ENCODE assay signal across 8 cellular contexts in the genomic region with DNA sequence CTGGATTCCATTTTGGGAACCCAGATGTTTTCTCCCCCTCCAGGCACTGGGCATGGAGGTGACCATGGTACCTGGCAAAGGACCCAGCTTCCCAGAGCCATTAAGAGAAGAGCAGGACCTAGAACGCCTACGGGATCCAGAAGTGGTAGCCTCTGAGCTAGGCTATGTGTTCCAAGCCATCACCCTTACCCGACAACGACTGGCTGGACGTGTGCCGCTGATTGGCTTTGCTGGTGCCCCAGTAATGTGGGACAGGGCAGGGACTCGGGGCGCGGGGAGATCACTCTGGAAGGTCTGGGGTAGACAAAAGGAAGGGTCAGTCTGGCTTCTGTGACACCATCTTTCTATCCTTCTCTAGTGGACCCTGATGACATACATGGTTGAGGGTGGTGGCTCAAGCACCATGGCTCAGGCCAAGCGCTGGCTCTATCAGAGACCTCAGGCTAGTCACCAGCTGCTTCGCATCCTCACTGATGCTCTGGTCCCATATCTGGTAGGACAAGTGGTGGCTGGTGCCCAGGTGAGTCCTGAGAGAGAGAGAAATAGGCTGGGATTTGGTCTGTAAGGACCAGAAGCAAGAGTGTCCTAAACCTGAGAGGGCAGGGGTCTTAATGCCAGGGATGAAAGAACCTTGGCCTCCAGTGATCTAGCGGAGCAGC. TPM values are rescaled to one million over a fixed set of nuclear protein-coding genes. Genes with fewer than 3 reads are reported as not detected.
DNase-seq lines count a peak whose midpoint lies in the region; ATAC-seq and TF ChIP-seq lines count a peak whose summit lies in the region.

No MANE protein-coding gene starts in this region.

- H2AFZ ChIP-seq in SU-DHL-6 (ENCODE audit: low read depth, low read length, severe bottlenecking) = no peak overlapping the region

- H3K79me2 ChIP-seq in SU-DHL-6 (ENCODE audit: insufficient read depth, low read length) = no peaks in the 10 kb centered on the region

- H3K9me3 ChIP-seq in SU-DHL-6 (ENCODE audit: insufficient read depth, low read length) = no peaks in the 10 kb centered on the region

- H3K4me3 ChIP-seq in SU-DHL-6 (ENCODE audit: insufficient read depth, low read length, poor library complexity, severe bottlenecking) (no peak overlapping the region), fibroblast of the aortic adventitia (ENCODE audit: low read depth, low read length) (peak overlapping the region; percentile 87)

- H3K9me2 ChIP-seq in SU-DHL-6 (replicated peaks; ENCODE audit: insufficient read depth, low read length) = no peaks in the 10 kb centered on the region

- H4K20me1 ChIP-seq in SU-DHL-6 (ENCODE audit: low read depth, low read length) = no peaks in the 10 kb centered on the region

- H3F3A ChIP-seq in SU-DHL-6 (ENCODE audit: insufficient read depth) = no peaks in the 10 kb centered on the region

- DNase-seq in activated T-cell treated with anti-CD3 and anti-CD28 coated beads, Interleukin-2, amount 50 U/mL, for 24 hours = no peak
- DNase-seq in activated T-cell treated with anti-CD3 and anti-CD28 coated beads, Interleukin-2, amount 50 U/mL, for 48 hours = no peak
- DNase-seq in fibroblast of the aortic adventitia (ENCODE audit: low read depth) = no peak
- DNase-seq in RPMI8226 = no peak
- no peak for DNase-seq in NCI-H146 treated with DMSO at 0.1 percent for 48 hours (lab: John Stamatoyannopoulos, UW; ENCODE audit: unreplicated experiment)
- DNase-seq in GM13977 (ENCODE audit: low spot score) = no peak

- H3K27me3 Mint-ChIP-seq in activated T-cell treated with anti-CD3 and anti-CD28 coated beads, Interleukin-2, amount 50 U/mL, for 24 hours = no peaks in the 10 kb centered on the region
- no peaks in the 10 kb centered on the region for H3K27me3 Mint-ChIP-seq in stimulated activated memory B cell treated with anti-CD40 and anti-IgM and Interleukin-4, amounts not matched to agents 10 μg/mL and 1 μg/mL and 100 μg/mL, for 72 hours

- no peaks in the 10 kb centered on the region for H3K9me3 Mint-ChIP-seq in activated T-cell treated with anti-CD3 and anti-CD28 coated beads, Interleukin-2, amount 50 U/mL, for 24 hours
- H3K9me3 Mint-ChIP-seq in stimulated activated memory B cell treated with anti-CD40 and anti-IgM and Interleukin-4, amounts not matched to agents 10 μg/mL and 1 μg/mL and 100 μg/mL, for 72 hours = no peaks in the 10 kb centered on the region

- in situ Hi-C loops in GM13977 (cut with MboI; ENCODE audit: low pct_unique_long_range_greater_than_20kb, low sequenced_read_pairs, unreplicated experiment) = loop anchor here (25.0 kb wide), 1 partner anchor 474 kb away; the partner anchor contains the start of gene TESK2

- peak overlapping the region; percentile 91 for H3K4me3 Mint-ChIP-seq in activated T-cell treated with anti-CD3 and anti-CD28 coated beads, Interleukin-2, amount 50 U/mL, for 24 hours
- no peak overlapping the region for H3K4me3 Mint-ChIP-seq in stimulated activated memory B cell treated with anti-CD40 and anti-IgM and Interleukin-4, amounts not matched to agents 10 μg/mL and 1 μg/mL and 100 μg/mL, for 72 hours

- H3K36me3 ChIP-seq in SU-DHL-6 (ENCODE audit: low read length) = no peaks in the 10 kb centered on the region

- no peak overlapping the region for H3K9ac ChIP-seq in SU-DHL-6 (ENCODE audit: low read length)

- no peak overlapping the region for H3K27ac ChIP-seq in SU-DHL-6 (ENCODE audit: low read depth, low read length)

- ATAC-seq in stimulated activated memory B cell treated with anti-CD40 and anti-IgM and Interleukin-4, amounts not matched to agents 10 μg/mL and 1 μg/mL and 100 μg/mL, for 72 hours = no peak

- H3K36me3 Mint-ChIP-seq in activated T-cell treated with anti-CD3 and anti-CD28 coated beads, Interleukin-2, amount 50 U/mL, for 24 hours (ENCODE audit: low read depth) = peaks cover 52% of the 10 kb centered on the region
- peaks cover 25% of the 10 kb centered on the region for H3K36me3 Mint-ChIP-seq in stimulated activated memory B cell treated with anti-CD40 and anti-IgM and Interleukin-4, amounts not matched to agents 10 μg/mL and 1 μg/mL and 100 μg/mL, for 72 hours

- H3K4me2 ChIP-seq in SU-DHL-6 (ENCODE audit: low read depth, low read length, poor library complexity, severe bottlenecking) = peak overlapping the region; percentile 93

- TF ChIP-seq CTCF in SU-DHL-6 (IDR thresholded peaks at IDR 0.05; ENCODE audit: insufficient read depth, low read length, poor library complexity, severe bottlenecking) = no peak
- no peak for TF ChIP-seq CTCF in fibroblast of the aortic adventitia (IDR thresholded peaks at IDR 0.05; ENCODE audit: insufficient read depth, low read length)
- no peak for TF ChIP-seq CTCF in GM13977 (IDR thresholded peaks at IDR 0.05; ENCODE audit: extremely low read depth, insufficient read depth, missing control alignments)

- no peaks in the 10 kb centered on the region for H3K27me3 ChIP-seq in SU-DHL-6 (ENCODE audit: low read length)

- peaks cover 53% of the 10 kb centered on the region for H3K4me1 Mint-ChIP-seq in activated T-cell treated with anti-CD3 and anti-CD28 coated beads, Interleukin-2, amount 50 U/mL, for 24 hours (ENCODE audit: low read depth)
- peaks cover 55% of the 10 kb centered on the region for H3K4me1 Mint-ChIP-seq in stimulated activated memory B cell treated with anti-CD40 and anti-IgM and Interleukin-4, amounts not matched to agents 10 μg/mL and 1 μg/mL and 100 μg/mL, for 72 hours

- H3K27ac Mint-ChIP-seq in activated T-cell treated with anti-CD3 and anti-CD28 coated beads, Interleukin-2, amount 50 U/mL, for 24 hours = peak overlapping the region; percentile 93
- peak overlapping the region; percentile 92 for H3K27ac Mint-ChIP-seq in stimulated activated memory B cell treated with anti-CD40 and anti-IgM and Interleukin-4, amounts not matched to agents 10 μg/mL and 1 μg/mL and 100 μg/mL, for 72 hours

RNA-seq across cellular contexts. Expression of gene UROD, which starts 1.6 kb away (rescaled TPM):
- total RNA-seq in fibroblast of the aortic adventitia (ENCODE audit: low replicate concordance) = 114 and 152 TPM in 2 replicates

RNA-seq across cellular contexts. Expression of gene HECTD3, which starts 2.6 kb away (rescaled TPM):
- total RNA-seq in fibroblast of the aortic adventitia (ENCODE audit: low replicate concordance) = 28.5 and 161 TPM in 2 replicates

RNA-seq across cellular contexts. Expression of gene EIF2B3, which starts 27.3 kb away (rescaled TPM):
- total RNA-seq in fibroblast of the aortic adventitia (ENCODE audit: low replicate concordance) = 39.0 and 43.4 TPM in 2 replicates
